In genomic region chrX:24055043-24055356, GRCh38 we compare ENCODE assay signal across 8 cellular contexts. TPM values are rescaled to one million over a fixed set of nuclear protein-coding genes. Genes with fewer than 3 reads are reported as not detected.
A peak's percentile ranks its signal among the peaks of the same experiment; 100 is the strongest.
DNase-seq lines count a peak whose midpoint lies in the region; ATAC-seq and TF ChIP-seq lines count a peak whose summit lies in the region.

No MANE protein-coding gene starts in this region.

- no peak for TF ChIP-seq CTCF in lower leg skin (IDR thresholded peaks at IDR 0.05)

- DNase-seq in activated T-helper 2 cell treated with anti-CD3 and anti-CD28 coated beads, Interferon-gamma antibody, Interleukin-2, Interleukin-4, amounts not matched to agents 10 μg/mL and 5 μg/mL and 100 μg/mL, durations not matched to agents 14 hours and 24 hours and 36 hours (ENCODE audit: low spot score), result no peak
- peak in 1 of 2 donors; percentile 87 for DNase-seq in lower leg skin (ENCODE audit: low spot score in 2 of 2)
- no peak for DNase-seq in LoVo (ENCODE audit: low spot score)
- no peak for DNase-seq in SHP77 (lab: John Stamatoyannopoulos, UW)
- no peak for DNase-seq in activated naive CD4-positive, alpha-beta T cell (lab: John Stamatoyannopoulos, UW)

- H3K9me3 Mint-ChIP-seq in activated T-helper 2 cell treated with anti-CD3 and anti-CD28 coated beads, Interferon-gamma antibody, Interleukin-2, Interleukin-4, amounts not matched to agents 10 μg/mL and 5 μg/mL and 100 μg/mL, durations not matched to agents 14 hours and 24 hours and 36 hours, result no peaks in the 10 kb centered on the region

- no peak overlapping the region for H3K4me3 Mint-ChIP-seq in activated T-helper 2 cell treated with anti-CD3 and anti-CD28 coated beads, Interferon-gamma antibody, Interleukin-2, Interleukin-4, amounts not matched to agents 10 μg/mL and 5 μg/mL and 100 μg/mL, durations not matched to agents 14 hours and 24 hours and 36 hours (ENCODE audit: low read depth)

- H3K27ac Mint-ChIP-seq in activated T-helper 2 cell treated with anti-CD3 and anti-CD28 coated beads, Interferon-gamma antibody, Interleukin-2, Interleukin-4, amounts not matched to agents 10 μg/mL and 5 μg/mL and 100 μg/mL, durations not matched to agents 14 hours and 24 hours and 36 hours, result peak overlapping the region; percentile 99

- peaks cover 5% of the 10 kb centered on the region for H3K4me1 Mint-ChIP-seq in activated T-helper 2 cell treated with anti-CD3 and anti-CD28 coated beads, Interferon-gamma antibody, Interleukin-2, Interleukin-4, amounts not matched to agents 10 μg/mL and 5 μg/mL and 100 μg/mL, durations not matched to agents 14 hours and 24 hours and 36 hours (ENCODE audit: low read depth)

- no peaks in the 10 kb centered on the region for H3K27me3 Mint-ChIP-seq in activated T-helper 2 cell treated with anti-CD3 and anti-CD28 coated beads, Interferon-gamma antibody, Interleukin-2, Interleukin-4, amounts not matched to agents 10 μg/mL and 5 μg/mL and 100 μg/mL, durations not matched to agents 14 hours and 24 hours and 36 hours (ENCODE audit: low read depth)

- H3K36me3 Mint-ChIP-seq in activated T-helper 2 cell treated with anti-CD3 and anti-CD28 coated beads, Interferon-gamma antibody, Interleukin-2, Interleukin-4, amounts not matched to agents 10 μg/mL and 5 μg/mL and 100 μg/mL, durations not matched to agents 14 hours and 24 hours and 36 hours (ENCODE audit: low read depth), result peaks cover 24% of the 10 kb centered on the region

- ATAC-seq in GM18502 (IDR thresholded peaks at IDR 0.05; ENCODE audit: poor library complexity, unreplicated experiment), result peak; percentile 21
- peak; percentile 2 for ATAC-seq in HG02759 (IDR thresholded peaks at IDR 0.05; ENCODE audit: unreplicated experiment)
- ATAC-seq in GM18519 (IDR thresholded peaks at IDR 0.05; ENCODE audit: low FRiP score, unreplicated experiment), result no peak

- H3K4me3 ChIP-seq in lower leg skin (ENCODE audit: low read depth, poor library complexity, severe bottlenecking), result peak overlapping the region; percentile 66

- intact Hi-C loops in activated T-helper 2 cell treated with anti-CD3 and anti-CD28 coated beads, Interferon-gamma antibody, Interleukin-2, Interleukin-4, amounts not matched to agents 10 μg/mL and 5 μg/mL and 100 μg/mL, durations not matched to agents 14 hours and 24 hours and 36 hours (cut with micrococcal nuclease), result loop anchor here (2.0 kb wide), 2 partner anchors 26 to 272 kb away; partner anchors contain the start of gene SAT1
- intact Hi-C loops in lower leg skin (cut with DNase I; ENCODE audit: low total_unique reads), result no loop called here

- 2% methylated on average over 14 of the region's 14 CpGs; no CpG with 5 or more reads in 1 of the 2 donors for WGBS in lower leg skin, 2 donors

- TF ChIP-seq POLR2A in lower leg skin (IDR thresholded peaks at IDR 0.05), result no peak

RNA-seq across cellular contexts. Expression of gene EIF2S3, which starts 0.2 kb away (rescaled TPM):
- 188 and 189 TPM in 2 replicates for total RNA-seq in activated T-helper 2 cell treated with anti-CD3 and anti-CD28 coated beads, Interferon-gamma antibody, Interleukin-2, Interleukin-4, amounts not matched to agents 10 μg/mL and 5 μg/mL and 100 μg/mL, durations not matched to agents 14 hours and 24 hours and 36 hours
- total RNA-seq in lower leg skin, result 100 to 1,000 TPM in 2 of 4 donors, 10 to 100 TPM in 2; 88.6 to 106 (median 101) TPM

RNA-seq across cellular contexts. Expression of gene KLHL15, which starts 28.0 kb away (rescaled TPM):
- total RNA-seq in activated T-helper 2 cell treated with anti-CD3 and anti-CD28 coated beads, Interferon-gamma antibody, Interleukin-2, Interleukin-4, amounts not matched to agents 10 μg/mL and 5 μg/mL and 100 μg/mL, durations not matched to agents 14 hours and 24 hours and 36 hours, result 10.3 and 11.3 TPM in 2 replicates
- 1 to 10 TPM; 4.7 to 5.5 (median 5.3) TPM for total RNA-seq in lower leg skin
